Comparison of ENCODE assay signal across 28 cellular contexts in the genomic region with DNA sequence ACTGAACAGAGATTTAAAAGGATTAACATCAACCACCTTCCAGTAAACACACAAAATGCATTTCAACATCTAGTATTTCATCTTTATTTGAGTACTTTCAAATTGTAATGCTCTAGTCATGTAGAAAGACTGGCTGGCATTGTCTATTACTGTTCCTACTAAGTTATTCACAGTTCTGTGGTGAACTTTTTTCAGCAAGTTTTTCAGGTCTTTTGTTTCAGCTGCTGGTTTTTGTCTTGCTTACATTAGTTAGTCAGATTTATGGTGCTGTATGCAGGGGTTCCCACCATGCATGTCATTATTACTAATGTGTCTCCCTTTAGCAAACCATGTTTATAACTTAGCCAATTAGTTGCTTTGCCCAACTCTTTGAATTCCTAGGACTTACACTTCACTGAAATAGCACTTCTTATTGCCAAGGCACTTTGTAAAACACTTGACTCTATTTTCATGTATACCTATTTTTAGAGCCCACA.
DNase-seq lines count a peak whose midpoint lies in the region; ATAC-seq, FAIRE-seq and TF ChIP-seq lines count a peak whose summit lies in the region.
"Had no signal": no experiment of that assay in that cellular context is flagged by ENCODE, and none has a peak within 500 bp of the region (broad histone marks: within the 10 kb centered on the region; RNA-seq: fewer than 3 reads in every experiment).

No MANE protein-coding gene starts in this region.

- DNase-seq in A549 (ENCODE audit: low read depth in 1 of 2, low spot score in 1 of 2) (no peak), HFFc6 (peak; percentile 13), bronchial epithelial cell (ENCODE audit: low read depth) (peak; percentile 38), left lung (no peak), dermis blood vessel endothelial cell (no peak), A172 (ENCODE audit: low spot score) (no peak)
- no peak for DNase-seq in activated naive CD8-positive, alpha-beta T cell treated with anti-CD3 and anti-CD28 coated beads for 36 hours
- DNase-seq in activated CD4-positive, alpha-beta memory T cell treated with anti-CD3 and anti-CD28 coated beads, Interleukin-2, amount 10 ng/mL, durations not matched to agents 7 days and 5 days = no peak
- DNase-seq: activated CD4-positive, alpha-beta T cell treated with anti-CD3 and anti-CD28 coated beads, Interleukin-2, amount 50 U/mL, for 1 hour; CD8-positive, alpha-beta memory T cell; gastrocnemius medialis; hypothalamus; KBM-7; kidney; NCI-H1694 treated with DMSO at 0.1 percent for 48 hours; NCI-H226; stimulated activated CD8-positive, alpha-beta memory T cell treated with anti-CD3 and anti-CD28 coated beads, Interleukin-4, amount 100 ng/mL, for 48 hours; SW 1271; trophoblast cell had no signal

- TF ChIP-seq EP300 in A549 (IDR thresholded peaks at IDR 0.05) = no peak

- TF ChIP-seq RAD21 in A549 (conservative IDR thresholded peaks at IDR 0.05 in 1 of 2, IDR thresholded peaks at IDR 0.05 in 1 of 2) = no peak

- peak overlapping the region; percentile 23; the same call in 1 of the 2 replicates for H3K4me3 Mint-ChIP-seq in HFFc6
- H3K4me3 Mint-ChIP-seq in activated naive CD8-positive, alpha-beta T cell treated with anti-CD3 and anti-CD28 coated beads for 36 hours = no peak overlapping the region
- no peak overlapping the region for H3K4me3 Mint-ChIP-seq in activated CD4-positive, alpha-beta memory T cell treated with anti-CD3 and anti-CD28 coated beads, Interleukin-2, amount 10 ng/mL, durations not matched to agents 7 days and 5 days
- H3K4me3 Mint-ChIP-seq: B cell; CD8-positive, alpha-beta memory T cell; neural progenitor cell; WTC11 had no signal

- H3K27me3 ChIP-seq in bronchial epithelial cell (ENCODE audit: control insufficient read depth, insufficient read depth, low read length) (no peaks in the 10 kb centered on the region), left lung (no peaks in the 10 kb centered on the region)
- H3K27me3 ChIP-seq: ascending aorta, gastrocnemius medialis, neural progenitor cell had no signal

- TF ChIP-seq CTCF in A549 (IDR thresholded peaks at IDR 0.05) (no peak), HFFc6 (IDR thresholded peaks at IDR 0.05) (no peak), bronchial epithelial cell (IDR thresholded peaks at IDR 0.05; ENCODE audit: insufficient read depth, low read length, severe bottlenecking) (no peak), left lung (IDR thresholded peaks at IDR 0.05) (no peak)

- H3K36me3 Mint-ChIP-seq in HFFc6 (ENCODE audit: low read depth) = peaks cover 22% of the 10 kb centered on the region
- H3K36me3 Mint-ChIP-seq in activated naive CD8-positive, alpha-beta T cell treated with anti-CD3 and anti-CD28 coated beads for 36 hours = no peaks in the 10 kb centered on the region
- no peaks in the 10 kb centered on the region for H3K36me3 Mint-ChIP-seq in activated CD4-positive, alpha-beta memory T cell treated with anti-CD3 and anti-CD28 coated beads, Interleukin-2, amount 10 ng/mL, durations not matched to agents 7 days and 5 days (ENCODE audit: low read depth)
- H3K36me3 Mint-ChIP-seq: activated naive CD4-positive, alpha-beta T cell treated with anti-CD3 and anti-CD28 coated beads, Interleukin-2, amount 50 U/mL, for 72 hours; CD8-positive, alpha-beta memory T cell had no signal

- H3K4me2 ChIP-seq in A549 = no peak overlapping the region
- H3K4me2 ChIP-seq: neural progenitor cell had no signal

- TF ChIP-seq POLR2A in A549 (IDR thresholded peaks at IDR 0.05; ENCODE audit: low read length) = no peak

- H3K27me3 Mint-ChIP-seq in HFFc6 (ENCODE audit: insufficient read depth) = no peaks in the 10 kb centered on the region
- H3K27me3 Mint-ChIP-seq in activated naive CD8-positive, alpha-beta T cell treated with anti-CD3 and anti-CD28 coated beads for 36 hours = no peaks in the 10 kb centered on the region
- H3K27me3 Mint-ChIP-seq in activated CD4-positive, alpha-beta memory T cell treated with anti-CD3 and anti-CD28 coated beads, Interleukin-2, amount 10 ng/mL, durations not matched to agents 7 days and 5 days = no peaks in the 10 kb centered on the region
- H3K27me3 Mint-ChIP-seq: B cell; CD8-positive, alpha-beta memory T cell; progenitor cell of endocrine pancreas had no signal

- H3K36me3 ChIP-seq in bronchial epithelial cell (ENCODE audit: control insufficient read depth, insufficient read depth, low read length) (no peaks in the 10 kb centered on the region), left lung (no peaks in the 10 kb centered on the region)
- H3K36me3 ChIP-seq: ascending aorta, gastrocnemius medialis, neural progenitor cell had no signal

- 0 out of 3 replicates have a peak, but pooled peaks cover 4% of the 10 kb centered on the region for H3K9me3 ChIP-seq in A549
- H3K9me3 ChIP-seq in left lung = peaks cover 0 to 20% of the 10 kb centered on the region in 2 donors
- H3K9me3 ChIP-seq: ascending aorta, gastrocnemius medialis had no signal

- CTCF ChIA-PET in A549 (lab: Yijun Ruan, JAX) = no interaction called here
- CTCF ChIA-PET in activated CD4-positive, alpha-beta memory T cell treated with anti-CD3 and anti-CD28 coated beads, Interleukin-2, amount 10 ng/mL, durations not matched to agents 7 days and 5 days (lab: Charles Lee) = no interaction called here

- H3K4me1 ChIP-seq in A549 (peaks cover 9% of the 10 kb centered on the region; the same call in 1 of the 3 replicates), left lung (no peaks in the 10 kb centered on the region)
- H3K4me1 ChIP-seq: ascending aorta, gastrocnemius medialis, neural progenitor cell had no signal

- H3K27ac ChIP-seq in A549 (no peak overlapping the region), left lung (peak overlapping the region in 1 of 2 donors; percentile 13)
- H3K27ac ChIP-seq: ascending aorta, gastrocnemius medialis, neural progenitor cell had no signal

- ATAC-seq in A549 (no peak), left lung (peak; percentile 84)
- ATAC-seq: activated naive CD4-positive, alpha-beta T cell treated with anti-CD3 and anti-CD28 coated beads, Interleukin-2, amount 50 U/mL, for 72 hours; gastrocnemius medialis; Right ventricle myocardium inferior; WTC11 had no signal

- H3K4me1 Mint-ChIP-seq in HFFc6 (ENCODE audit: low read depth) = peaks cover 39% of the 10 kb centered on the region
- H3K4me1 Mint-ChIP-seq in activated naive CD8-positive, alpha-beta T cell treated with anti-CD3 and anti-CD28 coated beads for 36 hours = no peaks in the 10 kb centered on the region
- no peaks in the 10 kb centered on the region for H3K4me1 Mint-ChIP-seq in activated CD4-positive, alpha-beta memory T cell treated with anti-CD3 and anti-CD28 coated beads, Interleukin-2, amount 10 ng/mL, durations not matched to agents 7 days and 5 days
- H3K4me1 Mint-ChIP-seq: B cell; CD8-positive, alpha-beta memory T cell; neural progenitor cell had no signal

- FAIRE-seq in A549 (lab: Jason Lieb, UNC) (peak; percentile 65), bronchial epithelial cell (lab: Jason Lieb, UNC) (no peak)
- FAIRE-seq: A204.1, kidney had no signal

- POLR2A ChIA-PET in A549 (lab: Yijun Ruan, JAX) = no interaction called here
- POLR2A ChIA-PET in activated CD4-positive, alpha-beta memory T cell treated with anti-CD3 and anti-CD28 coated beads, Interleukin-2, amount 10 ng/mL, durations not matched to agents 7 days and 5 days (lab: Charles Lee) = no interaction called here

- H3K4me3 ChIP-seq in A549 (no peak overlapping the region), bronchial epithelial cell (ENCODE audit: low read depth, low read length) (no peak overlapping the region), left lung (no peak overlapping the region)
- H3K4me3 ChIP-seq: ascending aorta, gastrocnemius medialis, lung, neural progenitor cell had no signal

- intact Hi-C loops in left lung (cut with DNase I) = no loop called here

- H3K9me3 Mint-ChIP-seq in HFFc6 = peaks cover 16% of the 10 kb centered on the region
- H3K9me3 Mint-ChIP-seq in activated naive CD8-positive, alpha-beta T cell treated with anti-CD3 and anti-CD28 coated beads for 36 hours = no peaks in the 10 kb centered on the region
- H3K9me3 Mint-ChIP-seq in activated CD4-positive, alpha-beta memory T cell treated with anti-CD3 and anti-CD28 coated beads, Interleukin-2, amount 10 ng/mL, durations not matched to agents 7 days and 5 days = no peaks in the 10 kb centered on the region

- H3K27ac Mint-ChIP-seq in HFFc6 = peak overlapping the region; percentile 34
- no peak overlapping the region for H3K27ac Mint-ChIP-seq in activated naive CD8-positive, alpha-beta T cell treated with anti-CD3 and anti-CD28 coated beads for 36 hours
- H3K27ac Mint-ChIP-seq in activated CD4-positive, alpha-beta memory T cell treated with anti-CD3 and anti-CD28 coated beads, Interleukin-2, amount 10 ng/mL, durations not matched to agents 7 days and 5 days = no peak overlapping the region
- H3K27ac Mint-ChIP-seq: activated naive CD4-positive, alpha-beta T cell treated with anti-CD3 and anti-CD28 coated beads, Interleukin-2, amount 50 U/mL, for 72 hours; B cell; CD8-positive, alpha-beta memory T cell; neural progenitor cell; progenitor cell of endocrine pancreas; WTC11 had no signal

TF ChIP-seq in A549, 52 proteins besides CTCF, POLR2A, EP300 and RAD21:
- TF ChIP-seq ZNF302 (CRISPR knock-in tag; IDR thresholded peaks at IDR 0.05) (no peak), EHF (CRISPR knock-in tag; IDR thresholded peaks at IDR 0.05) (no peak), RCOR1 (IDR thresholded peaks at IDR 0.05; ENCODE audit: low read depth, low read length) (no peak)

Comparison
In these comparisons a context has a peak if more than half of its experiments do, and no peak if none do; other contexts are left out.
1. DNase-seq: peak in HFFc6 (single experiment) and bronchial epithelial cell (single experiment); none in A549 (0 of 2), left lung (0 of 2), activated naive CD8-positive, alpha-beta T cell treated with anti-CD3 and anti-CD28 coated beads for 36 hours (single experiment), activated CD4-positive, alpha-beta memory T cell treated with anti-CD3 and anti-CD28 coated beads, Interleukin-2, amount 10 ng/mL, durations not matched to agents 7 days and 5 days (single experiment), dermis blood vessel endothelial cell (single experiment) and A172 (single experiment).